28 cellular contexts compared by ENCODE assay signal in genomic region chr10:12755075-12755474, GRCh38.
"Had no signal": no experiment of that assay in that cellular context is flagged by ENCODE, and none has a peak within 500 bp of the region (broad histone marks: within the 10 kb centered on the region; RNA-seq: fewer than 3 reads in every experiment).

No MANE protein-coding gene starts in this region.

- H3K36me3 Mint-ChIP-seq: stimulated activated effector memory CD8-positive, alpha-beta T cell treated with anti-CD3 and anti-CD28 coated beads, Interleukin-12 subunit alpha, Interleukin-12 subunit beta, amount 100 ng/mL, for 72 hours; type B pancreatic cell had no signal

- H3K4me3 ChIP-seq: stomach, suprapubic skin, testis, thoracic aorta, thyroid gland, tibial artery, tibial nerve, transverse colon, upper lobe of left lung, upper lobe of right lung, uterus, vagina had no signal

- DNase-seq: stimulated activated CD4-positive, alpha-beta T cell treated with anti-CD3 and anti-CD28 coated beads, Interleukin-2, amount 100 ng/mL, for 48 hours; stimulated activated CD4-positive, alpha-beta T cell treated with anti-CD3 and anti-CD28 coated beads, Interleukin-4, amount 100 ng/mL, for 1 hour; stimulated activated CD4-positive, alpha-beta T cell treated with anti-CD3 and anti-CD28 coated beads, Interleukin-4, amount 100 ng/mL, for 24 hours; stimulated activated CD4-positive, alpha-beta T cell treated with anti-CD3 and anti-CD28 coated beads, Interleukin-4, amount 100 ng/mL, for 4 hours; stimulated activated CD8-positive, alpha-beta memory T cell treated with anti-CD3 and anti-CD28 coated beads, Interleukin-4, amount 100 ng/mL, for 48 hours; stimulated activated naive B cell treated with anti-CD40 and anti-IgM and Interleukin-4, amounts not matched to agents 10 μg/mL and 1 μg/mL and 100 μg/mL, for 72 hours; stimulated activated naive CD4-positive, alpha-beta T cell; stimulated activated naive CD4-positive, alpha-beta T cell treated with Interleukin-2 at 50 U/mL for 16 hours; stimulated activated naive CD8-positive, alpha-beta T cell treated with anti-CD3 and anti-CD28 coated beads, Interleukin-15, amount 100 ng/mL, for 72 hours; stimulated activated naive CD8-positive, alpha-beta T cell treated with anti-CD3 and anti-CD28 coated beads, Interleukin-15, Interleukin-2, amounts not matched to agents 100 U/mL and 50 U/mL, for 24 hours; stomach; substantia nigra; testis; thyroid gland; tibial artery; transverse colon; trophoblast cell; upper lobe of left lung; upper lobe of right lung; uterus had no signal

- H3K4me3 Mint-ChIP-seq: stimulated activated effector memory CD8-positive, alpha-beta T cell treated with anti-CD3 and anti-CD28 coated beads, Interleukin-12 subunit alpha, Interleukin-12 subunit beta, amount 100 ng/mL, for 72 hours; stimulated activated memory B cell treated with anti-CD40 and anti-IgM and Interleukin-4, amounts not matched to agents 10 μg/mL and 1 μg/mL and 100 μg/mL, for 72 hours; stimulated activated naive B cell treated with anti-CD40 and anti-IgM and Interleukin-4, amounts not matched to agents 10 μg/mL and 1 μg/mL and 100 μg/mL, for 72 hours; stimulated activated naive CD8-positive, alpha-beta T cell treated with anti-CD3 and anti-CD28 coated beads, Interleukin-15, amount 100 ng/mL, for 72 hours; stimulated activated naive CD8-positive, alpha-beta T cell treated with anti-CD3 and anti-CD28 coated beads, Interleukin-15, Interleukin-2, amounts not matched to agents 100 ng/mL and 50 ng/mL, for 24 hours; type B pancreatic cell had no signal

- H3K4me1 ChIP-seq: stomach, suprapubic skin, testis, thyroid gland, tibial artery, tibial nerve, transverse colon, upper lobe of left lung, upper lobe of right lung, uterus, vagina had no signal

- H3K4me1 Mint-ChIP-seq: stimulated activated naive CD8-positive, alpha-beta T cell treated with anti-CD3 and anti-CD28 coated beads, Interleukin-15, amount 100 ng/mL, for 72 hours had no signal

- H3K27me3 Mint-ChIP-seq: stimulated activated memory B cell treated with anti-CD40 and anti-IgM and Interleukin-4, amounts not matched to agents 10 μg/mL and 1 μg/mL and 100 μg/mL, for 72 hours; stimulated activated naive B cell treated with anti-CD40 and anti-IgM and Interleukin-4, amounts not matched to agents 10 μg/mL and 1 μg/mL and 100 μg/mL, for 72 hours; stimulated activated naive CD8-positive, alpha-beta T cell treated with anti-CD3 and anti-CD28 coated beads, Interleukin-15, amount 100 ng/mL, for 72 hours; stimulated activated naive CD8-positive, alpha-beta T cell treated with anti-CD3 and anti-CD28 coated beads, Interleukin-15, Interleukin-2, amounts not matched to agents 100 ng/mL and 50 ng/mL, for 24 hours; type B pancreatic cell had no signal

- H3K27ac Mint-ChIP-seq: stimulated activated effector memory CD8-positive, alpha-beta T cell treated with anti-CD3 and anti-CD28 coated beads, Interleukin-12 subunit alpha, Interleukin-12 subunit beta, amount 100 ng/mL, for 72 hours; stimulated activated naive B cell treated with anti-CD40 and anti-IgM and Interleukin-4, amounts not matched to agents 10 μg/mL and 1 μg/mL and 100 μg/mL, for 72 hours; stimulated activated naive CD8-positive, alpha-beta T cell treated with anti-CD3 and anti-CD28 coated beads, Interleukin-15, amount 100 ng/mL, for 72 hours; stimulated activated naive CD8-positive, alpha-beta T cell treated with anti-CD3 and anti-CD28 coated beads, Interleukin-15, Interleukin-2, amounts not matched to agents 100 ng/mL and 50 ng/mL, for 24 hours; type B pancreatic cell had no signal

- H3K9me3 ChIP-seq: stomach, suprapubic skin, testis, thoracic aorta, thyroid gland, tibial artery, tibial nerve, transverse colon, upper lobe of left lung, upper lobe of right lung, uterus, vagina had no signal

- H3K9me3 Mint-ChIP-seq: stimulated activated effector memory CD8-positive, alpha-beta T cell treated with anti-CD3 and anti-CD28 coated beads, Interleukin-12 subunit alpha, Interleukin-12 subunit beta, amount 100 ng/mL, for 72 hours; stimulated activated memory B cell treated with anti-CD40 and anti-IgM and Interleukin-4, amounts not matched to agents 10 μg/mL and 1 μg/mL and 100 μg/mL, for 72 hours; stimulated activated naive B cell treated with anti-CD40 and anti-IgM and Interleukin-4, amounts not matched to agents 10 μg/mL and 1 μg/mL and 100 μg/mL, for 72 hours; stimulated activated naive CD8-positive, alpha-beta T cell treated with anti-CD3 and anti-CD28 coated beads, Interleukin-15, amount 100 ng/mL, for 72 hours; stimulated activated naive CD8-positive, alpha-beta T cell treated with anti-CD3 and anti-CD28 coated beads, Interleukin-15, Interleukin-2, amounts not matched to agents 100 ng/mL and 50 ng/mL, for 24 hours; type B pancreatic cell had no signal

- H3K36me3 ChIP-seq: stomach, suprapubic skin, thoracic aorta, thyroid gland, tibial artery, tibial nerve, transverse colon, upper lobe of left lung, upper lobe of right lung, uterus, vagina had no signal

- ATAC-seq: stimulated activated effector memory CD8-positive, alpha-beta T cell treated with anti-CD3 and anti-CD28 coated beads, Interleukin-12 subunit alpha, Interleukin-12 subunit beta, amount 100 ng/mL, for 72 hours; stimulated activated memory B cell treated with anti-CD40 and anti-IgM and Interleukin-4, amounts not matched to agents 10 μg/mL and 1 μg/mL and 100 μg/mL, for 72 hours; stimulated activated naive B cell treated with anti-CD40 and anti-IgM and Interleukin-4, amounts not matched to agents 10 μg/mL and 1 μg/mL and 100 μg/mL, for 72 hours; stimulated activated naive CD8-positive, alpha-beta T cell treated with anti-CD3 and anti-CD28 coated beads, Interleukin-15, amount 100 ng/mL, for 72 hours; stimulated activated naive CD8-positive, alpha-beta T cell treated with anti-CD3 and anti-CD28 coated beads, Interleukin-15, Interleukin-2, amounts not matched to agents 100 U/mL and 50 U/mL, for 24 hours; upper lobe of right lung had no signal

- H3K27ac ChIP-seq: stomach, suprapubic skin, testis, thoracic aorta, thyroid gland, tibial artery, tibial nerve, transverse colon, upper lobe of left lung, upper lobe of right lung, uterus, vagina had no signal
